ENCODE assay signal across 36 cellular contexts in the genomic region with DNA sequence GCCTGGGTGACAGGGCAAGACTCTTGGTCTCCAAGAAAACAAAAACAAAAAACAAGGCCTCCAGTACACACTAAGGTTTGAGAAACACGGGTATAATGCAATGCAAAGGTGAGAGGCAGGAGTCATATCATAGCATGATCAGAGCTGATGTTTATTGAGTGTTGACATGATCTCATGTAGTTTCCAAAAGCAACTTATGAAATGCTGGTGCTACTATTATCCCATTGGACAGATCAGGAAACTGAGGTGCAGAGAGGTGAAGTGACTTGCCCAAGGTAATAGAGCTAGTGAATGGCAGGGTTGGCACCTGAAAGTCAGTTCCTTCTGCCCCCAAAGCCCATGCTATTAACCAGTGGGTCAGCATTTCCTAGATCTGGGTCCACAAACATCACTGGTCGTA. TPM values are rescaled to one million over a fixed set of nuclear protein-coding genes. Genes with fewer than 3 reads are reported as not detected.
"Had no signal": no experiment of that assay in that cellular context is flagged by ENCODE, and none has a peak within 500 bp of the region (broad histone marks: within the 10 kb centered on the region; RNA-seq: fewer than 3 reads in every experiment).

No MANE protein-coding gene starts in this region.

- H3K4me1 ChIP-seq: adrenal gland, body of pancreas, gastroesophageal sphincter, neural progenitor cell, parathyroid adenoma, right atrium auricular region, upper lobe of left lung, vagina had no signal

- H3K79me2 ChIP-seq: hepatocyte, parathyroid adenoma had no signal

- H3K4me3 ChIP-seq: adrenal gland, body of pancreas, gastroesophageal sphincter, hepatocyte, neural progenitor cell, right atrium auricular region, upper lobe of left lung, vagina had no signal

- H3K27me3 ChIP-seq: adrenal gland, body of pancreas, gastroesophageal sphincter, hepatocyte, neural progenitor cell, right atrium auricular region, upper lobe of left lung, vagina had no signal

- H3K27ac Mint-ChIP-seq: activated naive CD4-positive, alpha-beta T cell treated with anti-CD3 and anti-CD28 coated beads, Interleukin-2, amount 50 U/mL, for 72 hours; neural progenitor cell; stimulated activated naive CD8-positive, alpha-beta T cell treated with anti-CD3 and anti-CD28 coated beads, Interleukin-15, Interleukin-2, amounts not matched to agents 100 ng/mL and 50 ng/mL, for 24 hours had no signal

- H3K9me3 Mint-ChIP-seq: activated naive CD4-positive, alpha-beta T cell treated with anti-CD3 and anti-CD28 coated beads, Interleukin-2, amount 50 U/mL, for 72 hours; activated T-cell treated with anti-CD3 and anti-CD28 coated beads, Interleukin-2, amount 50 U/mL, for 4 hours; activated T-helper 17 cell treated with anti-CD3 and anti-CD28 coated beads, Interleukin-2, amount 50 U/mL, for 72 hours; neural progenitor cell; stimulated activated naive CD8-positive, alpha-beta T cell treated with anti-CD3 and anti-CD28 coated beads, Interleukin-15, Interleukin-2, amounts not matched to agents 100 ng/mL and 50 ng/mL, for 24 hours had no signal

- H3K9me3 ChIP-seq: adrenal gland, body of pancreas, gastroesophageal sphincter, right atrium auricular region, upper lobe of left lung, vagina had no signal

- H3K36me3 ChIP-seq: neural progenitor cell had no signal

- H3K4me1 Mint-ChIP-seq: neural progenitor cell had no signal

- H3K36me3 Mint-ChIP-seq: neural progenitor cell had no signal

- H3K27me3 Mint-ChIP-seq: activated T-helper 17 cell treated with anti-CD3 and anti-CD28 coated beads, Interleukin-2, amount 50 U/mL, for 72 hours; stimulated activated naive CD8-positive, alpha-beta T cell treated with anti-CD3 and anti-CD28 coated beads, Interleukin-15, Interleukin-2, amounts not matched to agents 100 ng/mL and 50 ng/mL, for 24 hours; T-helper 17 cell had no signal

- H3K4me3 Mint-ChIP-seq: activated T-cell treated with anti-CD3 and anti-CD28 coated beads, Interleukin-2, amount 50 U/mL, for 4 hours; activated T-helper 17 cell treated with anti-CD3 and anti-CD28 coated beads, Interleukin-2, amount 50 U/mL, for 72 hours; neural progenitor cell; stimulated activated naive CD8-positive, alpha-beta T cell treated with anti-CD3 and anti-CD28 coated beads, Interleukin-15, Interleukin-2, amounts not matched to agents 100 ng/mL and 50 ng/mL, for 24 hours; T-helper 17 cell had no signal

- H3K27ac ChIP-seq: adrenal gland, body of pancreas, gastroesophageal sphincter, hepatocyte, neural progenitor cell, parathyroid adenoma, right atrium auricular region, upper lobe of left lung, vagina, WERI-Rb-1 had no signal

- H3K9ac ChIP-seq: neural progenitor cell, parathyroid adenoma had no signal

- H2AFZ ChIP-seq: hepatocyte, neural progenitor cell, parathyroid adenoma had no signal

- ATAC-seq: activated naive CD4-positive, alpha-beta T cell treated with anti-CD3 and anti-CD28 coated beads, Interleukin-2, amount 50 U/mL, for 72 hours; activated T-cell treated with anti-CD3 and anti-CD28 coated beads, Interleukin-2, amount 50 U/mL, for 4 hours; activated T-helper 17 cell treated with anti-CD3 and anti-CD28 coated beads, Interleukin-2, amount 50 U/mL, for 72 hours; body of pancreas; gastroesophageal sphincter; left cardiac atrium; left ventricle myocardium superior; T-helper 17 cell had no signal

- DNase-seq: activated CD8-positive, alpha-beta memory T cell treated with anti-CD3 and anti-CD28 coated beads, Interleukin-2, amount 50 U/mL, for 4 hours; activated gamma-delta T cell treated with Interleukin-2 at 50 U/mL for 16 hours; activated T-cell treated with anti-CD3 and anti-CD28 coated beads, Interleukin-2, amount 50 U/mL, for 4 hours; body of pancreas; cortex of kidney; left cardiac atrium; left ventricle myocardium superior; occipital lobe; stimulated activated CD4-positive, alpha-beta T cell treated with anti-CD3 and anti-CD28 coated beads, Interleukin-12 subunit alpha, Interleukin-12 subunit beta, amount 100 ng/mL, for 4 hours; stimulated activated CD4-positive, alpha-beta T cell treated with anti-CD3 and anti-CD28 coated beads, Interleukin-4, amount 100 ng/mL, for 1 hour; T-helper 17 cell; T1000; upper lobe of left lung; WERI-Rb-1 had no signal

- H3K4me2 ChIP-seq: hepatocyte, neural progenitor cell had no signal

RNA-seq across cellular contexts. Expression of a gene that starts 3.1 kb away (rescaled TPM):
- total RNA-seq: activated T-cell treated with anti-CD3 and anti-CD28 coated beads, Interleukin-2, amount 50 U/mL, for 4 hours; activated T-helper 17 cell treated with anti-CD3 and anti-CD28 coated beads, Interleukin-2, amount 50 U/mL, for 72 hours; body of pancreas; endothelial cell of umbilical vein; fibroblast of lung; fibroblast of villous mesenchyme; hepatocyte; left cardiac atrium; left ventricle myocardium superior; lung microvascular endothelial cell; mesenteric fat pad; occipital lobe; pulmonary artery endothelial cell; right atrium auricular region; skeletal muscle tissue; subcutaneous adipose tissue; T-helper 17 cell; vagina had no signal
- polyA plus RNA-seq: fibroblast of lung, hepatocyte, keratinocyte had no signal

RNA-seq across cellular contexts. Expression of a gene that starts 19.2 kb away (rescaled TPM):
- total RNA-seq: endothelial cell of umbilical vein, fibroblast of villous mesenchyme, lung microvascular endothelial cell, occipital lobe, pulmonary artery endothelial cell had no signal
- polyA plus RNA-seq: endothelial cell of umbilical vein, fibroblast of lung had no signal

RNA-seq across cellular contexts. Expression of a gene that starts 31.4 kb away (rescaled TPM):
- total RNA-seq: activated CD8-positive, alpha-beta memory T cell treated with anti-CD3 and anti-CD28 coated beads for 36 hours; activated naive CD4-positive, alpha-beta T cell treated with anti-CD3 and anti-CD28 coated beads, Interleukin-2, amount 50 U/mL, for 72 hours; activated T-helper 17 cell treated with anti-CD3 and anti-CD28 coated beads, Interleukin-2, amount 50 U/mL, for 72 hours; body of pancreas; cerebellum; endothelial cell of umbilical vein; fibroblast of lung; fibroblast of villous mesenchyme; gastroesophageal sphincter; hepatocyte; left cardiac atrium; left ventricle myocardium superior; lung microvascular endothelial cell; mesenteric fat pad; mucosa of gallbladder; occipital lobe; pulmonary artery endothelial cell; right atrium auricular region; subcutaneous adipose tissue; T-helper 17 cell; vagina had no signal
- polyA plus RNA-seq: endothelial cell of umbilical vein, fibroblast of lung, hepatocyte, keratinocyte had no signal
